In the genomic region with DNA sequence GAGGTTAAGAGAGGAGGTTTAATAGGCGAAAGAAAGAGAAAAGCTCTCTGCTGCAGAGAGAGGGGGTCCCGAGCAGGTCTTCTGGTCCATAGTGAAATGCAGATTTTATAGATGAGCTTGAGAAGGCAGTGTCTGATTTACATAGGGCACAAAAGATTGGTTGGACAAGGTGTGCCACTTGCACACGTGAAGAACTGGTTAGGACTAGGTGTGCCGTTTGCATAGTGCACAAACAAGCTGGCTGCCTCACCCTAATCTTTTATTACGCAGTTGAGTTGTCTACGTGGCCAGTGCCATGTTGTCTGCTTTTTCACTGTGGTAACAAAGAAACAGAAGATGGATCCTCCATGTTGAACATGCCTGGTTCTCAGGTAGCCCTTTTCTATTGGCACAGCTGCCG, we compare ENCODE assay signal across 20 cellular contexts.
"Had no signal": no experiment of that assay in that cellular context is flagged by ENCODE, and none has a peak within 500 bp of the region (broad histone marks: within the 10 kb centered on the region; RNA-seq: fewer than 3 reads in every experiment).

No MANE protein-coding gene starts in this region.

- ATAC-seq: activated T-cell treated with anti-CD3 and anti-CD28 coated beads, Interleukin-2, amount 50 U/mL, for 4 hours; esophagus mucosa; gastrocnemius medialis; natural killer cell treated with Interleukin-12 subunit alpha and Interleukin-12 subunit beta and Interleukin-15 and Interleukin-18, amount 100 ng/mL, for 72 hours; stimulated activated naive B cell treated with anti-CD40 and anti-IgM and Interleukin-4, amounts not matched to agents 10 μg/mL and 1 μg/mL and 100 μg/mL, for 72 hours had no signal

- H3K4me1 ChIP-seq: gastrocnemius medialis, prostate gland, vagina had no signal

- H3K36me3 ChIP-seq: gastrocnemius medialis, prostate gland, vagina had no signal

- H3K27ac ChIP-seq: gastrocnemius medialis, prostate gland, vagina had no signal

- H3K4me3 ChIP-seq: gastrocnemius medialis, prostate gland, vagina had no signal

- DNase-seq: activated CD4-positive, alpha-beta T cell treated with anti-CD3 and anti-CD28 coated beads for 4 hours; activated CD4-positive, alpha-beta T cell treated with anti-CD3 and anti-CD28 coated beads, Interleukin-2, amount 50 U/mL, for 48 hours; activated CD4-positive, CD25-positive, alpha-beta regulatory T cell; activated CD8-positive, alpha-beta memory T cell treated with anti-CD3 and anti-CD28 coated beads, Interleukin-2, amount 50 U/mL, for 48 hours; activated naive CD4-positive, alpha-beta T cell; activated T-cell treated with anti-CD3 and anti-CD28 coated beads, Interleukin-2, amount 50 U/mL, for 4 hours; central memory CD4-positive, alpha-beta T cell; effector memory CD4-positive, alpha-beta T cell; gastrocnemius medialis; hippocampal formation; kidney glomerular epithelial cell; midbrain; stimulated activated CD4-positive, alpha-beta T cell treated with anti-CD3 and anti-CD28 coated beads, Interleukin-2, amount 100 ng/mL, for 48 hours; stimulated activated CD8-positive, alpha-beta memory T cell treated with anti-CD3 and anti-CD28 coated beads, Interleukin-4, amount 100 ng/mL, for 48 hours; stimulated activated naive B cell treated with anti-CD40 and anti-IgM and Interleukin-4, amounts not matched to agents 10 μg/mL and 1 μg/mL and 100 μg/mL, for 72 hours; trophoblast cell had no signal

- H3K9me3 ChIP-seq: gastrocnemius medialis, prostate gland, vagina had no signal

- H3K27me3 ChIP-seq: gastrocnemius medialis, vagina had no signal
